Comparison of ENCODE assay signal across 12 cellular contexts in the genomic region with DNA sequence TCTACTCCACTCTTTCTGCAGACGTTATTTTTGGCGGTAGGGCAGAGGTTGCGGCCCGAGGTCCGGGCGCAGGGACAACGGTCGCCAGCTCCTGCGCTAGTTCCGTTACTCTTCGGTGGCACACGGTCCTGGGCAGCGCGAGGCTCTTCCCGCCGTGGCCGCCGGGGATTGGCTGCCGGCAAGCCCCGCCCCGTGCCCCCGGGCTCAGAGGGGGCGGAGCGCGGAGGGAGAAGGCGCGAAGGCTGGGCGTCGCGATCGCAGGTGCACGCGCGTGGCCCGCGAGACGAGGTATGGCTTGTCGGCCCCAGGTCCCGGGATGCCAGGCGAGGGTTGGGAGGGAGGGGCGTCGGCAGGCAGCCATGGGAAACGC. TPM values are rescaled to one million over a fixed set of nuclear protein-coding genes. Genes with fewer than 3 reads are reported as not detected.
A peak's percentile ranks its signal among the peaks of the same experiment; 100 is the strongest.
DNase-seq lines count a peak whose midpoint lies in the region; ATAC-seq, FAIRE-seq and TF ChIP-seq lines count a peak whose summit lies in the region.
"Had no signal": no experiment of that assay in that cellular context is flagged by ENCODE, and none has a peak within 500 bp of the region (broad histone marks: within the 10 kb centered on the region; RNA-seq: fewer than 3 reads in every experiment).

No MANE protein-coding gene starts in this region.

- H3K4me3 ChIP-seq in H7 (ENCODE audit: insufficient read depth, low read depth, low read length), result peak overlapping the region; percentile 37
- H3K4me3 ChIP-seq in iPS-15b (ENCODE audit: low read depth, low read length), result peak overlapping the region; percentile 37

- H3K4me1 ChIP-seq in iPS-15b (ENCODE audit: control insufficient read depth, insufficient read depth, low read length), result no peaks in the 10 kb centered on the region

- peaks cover 57% of the 10 kb centered on the region for H3K27me3 Mint-ChIP-seq in activated CD8-positive, alpha-beta T cell treated with anti-CD3 and anti-CD28 coated beads for 36 hours

- H3K9ac ChIP-seq in iPS-15b (ENCODE audit: low read depth, low read length), result no peak overlapping the region

- POLR2A ChIA-PET in activated CD8-positive, alpha-beta T cell treated with anti-CD3 and anti-CD28 coated beads for 36 hours (lab: Charles Lee), result no interaction called here
- POLR2A ChIA-PET in RWPE1 (lab: Yijun Ruan, JAX; ENCODE audit: low non-redundant PET), result no interaction called here

- H3K27me3 ChIP-seq in H7 (ENCODE audit: control insufficient read depth, insufficient read depth, low read length) (peaks cover 62% of the 10 kb centered on the region), iPS-15b (ENCODE audit: control insufficient read depth, insufficient read depth, low read length) (peaks cover 73% of the 10 kb centered on the region)

- no peak overlapping the region for H3K27ac Mint-ChIP-seq in activated CD8-positive, alpha-beta T cell treated with anti-CD3 and anti-CD28 coated beads for 36 hours
- H3K27ac Mint-ChIP-seq in stimulated activated effector memory CD8-positive, alpha-beta T cell treated with anti-CD3 and anti-CD28 coated beads, Interleukin-12 subunit alpha, Interleukin-12 subunit beta, amount 100 ng/mL, for 72 hours, result no peak overlapping the region

- no peaks in the 10 kb centered on the region for H3K9me3 Mint-ChIP-seq in activated CD8-positive, alpha-beta T cell treated with anti-CD3 and anti-CD28 coated beads for 36 hours
- no peaks in the 10 kb centered on the region for H3K9me3 Mint-ChIP-seq in stimulated activated effector memory CD8-positive, alpha-beta T cell treated with anti-CD3 and anti-CD28 coated beads, Interleukin-12 subunit alpha, Interleukin-12 subunit beta, amount 100 ng/mL, for 72 hours

- no peaks in the 10 kb centered on the region for H3K36me3 Mint-ChIP-seq in activated CD8-positive, alpha-beta T cell treated with anti-CD3 and anti-CD28 coated beads for 36 hours (ENCODE audit: low read depth)
- H3K36me3 Mint-ChIP-seq in stimulated activated effector memory CD8-positive, alpha-beta T cell treated with anti-CD3 and anti-CD28 coated beads, Interleukin-12 subunit alpha, Interleukin-12 subunit beta, amount 100 ng/mL, for 72 hours, result no peaks in the 10 kb centered on the region

- no peak for TF ChIP-seq CTCF in activated CD8-positive, alpha-beta T cell treated with anti-CD3 and anti-CD28 coated beads for 36 hours (IDR thresholded peaks at IDR 0.05)
- no peak for TF ChIP-seq CTCF in RWPE1 (conservative IDR thresholded peaks at IDR 0.05; ENCODE audit: low read depth)

- no peak for FAIRE-seq in frontal cortex (lab: Jason Lieb, UNC)

- CTCF ChIA-PET in activated CD8-positive, alpha-beta T cell treated with anti-CD3 and anti-CD28 coated beads for 36 hours (lab: Charles Lee), result no interaction called here
- CTCF ChIA-PET in RWPE1 (lab: Yijun Ruan, JAX), result interaction anchor here (0.9 kb wide), 1 partner anchor 9 kb away, joined by 4 read pairs; no protein-coding TSS in a partner anchor

- DNase-seq in H7 (peak; percentile 90), RWPE1 (ENCODE audit: low spot score) (no peak), frontal cortex (ENCODE audit: low spot score in 2 of 2) (no peak), NCI-H1048 (lab: John Stamatoyannopoulos, UW) (no peak)
- DNase-seq in activated CD8-positive, alpha-beta T cell treated with anti-CD3 and anti-CD28 coated beads for 36 hours, result no peak
- DNase-seq in stimulated activated effector memory CD8-positive, alpha-beta T cell treated with anti-CD3 and anti-CD28 coated beads, Interleukin-12 subunit alpha, Interleukin-12 subunit beta, amount 100 ng/mL, for 72 hours (ENCODE audit: low spot score in 2 of 2), result no peak
- DNase-seq: DMS79 had no signal

- H3K27ac ChIP-seq in RWPE1, result no peak overlapping the region

- peaks cover 4% of the 10 kb centered on the region for H3K9me3 ChIP-seq in iPS-15b (ENCODE audit: control insufficient read depth, insufficient read depth, low read length)

- H3K4me3 Mint-ChIP-seq in activated CD8-positive, alpha-beta T cell treated with anti-CD3 and anti-CD28 coated beads for 36 hours, result peak overlapping the region; percentile 30
- H3K4me3 Mint-ChIP-seq in stimulated activated effector memory CD8-positive, alpha-beta T cell treated with anti-CD3 and anti-CD28 coated beads, Interleukin-12 subunit alpha, Interleukin-12 subunit beta, amount 100 ng/mL, for 72 hours, result peak overlapping the region; percentile 30

- ATAC-seq in activated CD8-positive, alpha-beta T cell treated with anti-CD3 and anti-CD28 coated beads for 36 hours, result peak; percentile 14
- no peak for ATAC-seq in stimulated activated effector memory CD8-positive, alpha-beta T cell treated with anti-CD3 and anti-CD28 coated beads, Interleukin-12 subunit alpha, Interleukin-12 subunit beta, amount 100 ng/mL, for 72 hours
- ATAC-seq in HG03280 (IDR thresholded peaks at IDR 0.05; ENCODE audit: unreplicated experiment), result no peak

- peaks cover 3% of the 10 kb centered on the region for H3K4me1 Mint-ChIP-seq in activated CD8-positive, alpha-beta T cell treated with anti-CD3 and anti-CD28 coated beads for 36 hours (ENCODE audit: low read depth)
- peaks cover 20% of the 10 kb centered on the region for H3K4me1 Mint-ChIP-seq in stimulated activated effector memory CD8-positive, alpha-beta T cell treated with anti-CD3 and anti-CD28 coated beads, Interleukin-12 subunit alpha, Interleukin-12 subunit beta, amount 100 ng/mL, for 72 hours

- intact Hi-C loops in activated CD8-positive, alpha-beta T cell treated with anti-CD3 and anti-CD28 coated beads for 36 hours (cut with micrococcal nuclease), result no loop called here

- no peaks in the 10 kb centered on the region for H3K36me3 ChIP-seq in H7 (replicated peaks; ENCODE audit: control insufficient read depth, insufficient read depth, low read length)
- H3K36me3 ChIP-seq in iPS-15b (ENCODE audit: control insufficient read depth, insufficient read depth, low read length), result no peaks in the 10 kb centered on the region

RNA-seq across cellular contexts. Expression of gene SHE, which starts 0.5 kb away (rescaled TPM):
- 0.55 and 0.73 TPM in 2 replicates for total RNA-seq in H7 (2014; rRNA removed; shearing (Covaris generic))
- not detected for total RNA-seq in activated CD8-positive, alpha-beta T cell treated with anti-CD3 and anti-CD28 coated beads for 36 hours
- 2.0 TPM for total RNA-seq in frontal cortex
- total RNA-seq: HT-29 had no signal

RNA-seq across cellular contexts. Expression of gene TDRD10, which starts 0.7 kb away (rescaled TPM):
- total RNA-seq in H7 (2014; rRNA removed; shearing (Covaris generic)), result 0.38 and 0.44 TPM in 2 replicates
- total RNA-seq in activated CD8-positive, alpha-beta T cell treated with anti-CD3 and anti-CD28 coated beads for 36 hours, result not detected
- total RNA-seq in frontal cortex, result 0.41 TPM
- total RNA-seq: HT-29, NCI-H460, SK-MEL-5 had no signal

RNA-seq across cellular contexts. Expression of gene UBE2Q1, which starts 55.7 kb away (rescaled TPM):
- total RNA-seq in H7 (2014; rRNA removed; shearing (Covaris generic)), result 53.4 and 64.8 TPM in 2 replicates
- total RNA-seq in activated CD8-positive, alpha-beta T cell treated with anti-CD3 and anti-CD28 coated beads for 36 hours, result 10 to 100 TPM; 71.2 to 74.6 TPM
- 25.3 TPM for total RNA-seq in frontal cortex
